ENCODE assay signal across 23 cellular contexts in genomic region chr1:178740491-178740890, GRCh38. TPM values are rescaled to one million over a fixed set of nuclear protein-coding genes. Genes with fewer than 3 reads are reported as not detected.
DNase-seq lines count a peak whose midpoint lies in the region; ATAC-seq, FAIRE-seq and TF ChIP-seq lines count a peak whose summit lies in the region.
"Had no signal": no experiment of that assay in that cellular context is flagged by ENCODE, and none has a peak within 500 bp of the region (broad histone marks: within the 10 kb centered on the region; RNA-seq: fewer than 3 reads in every experiment).

No MANE protein-coding gene starts in this region.

- no peak overlapping the region for H3K27ac Mint-ChIP-seq in activated CD4-positive, alpha-beta T cell treated with anti-CD3 and anti-CD28 coated beads for 36 hours
- peak overlapping the region; percentile 24 for H3K27ac Mint-ChIP-seq in T-helper 17 cell
- no peak overlapping the region for H3K27ac Mint-ChIP-seq in activated T-cell treated with anti-CD3 and anti-CD28 coated beads, Interleukin-2, amount 50 U/mL, for 24 hours
- H3K27ac Mint-ChIP-seq: CD8-positive, alpha-beta T cell had no signal

- POLR2A ChIA-PET in activated CD4-positive, alpha-beta T cell treated with anti-CD3 and anti-CD28 coated beads for 36 hours (lab: Charles Lee), result no interaction called here
- POLR2A ChIA-PET in RWPE1 (lab: Yijun Ruan, JAX; ENCODE audit: low non-redundant PET), result no interaction called here

- H3K9ac ChIP-seq in keratinocyte (ENCODE audit: control insufficient read depth, extremely low read depth, insufficient read depth, low read length), result no peak overlapping the region

- H3K27me3 Mint-ChIP-seq in activated CD4-positive, alpha-beta T cell treated with anti-CD3 and anti-CD28 coated beads for 36 hours, result no peaks in the 10 kb centered on the region
- no peaks in the 10 kb centered on the region for H3K27me3 Mint-ChIP-seq in T-helper 17 cell
- no peaks in the 10 kb centered on the region for H3K27me3 Mint-ChIP-seq in activated T-cell treated with anti-CD3 and anti-CD28 coated beads, Interleukin-2, amount 50 U/mL, for 24 hours
- H3K27me3 Mint-ChIP-seq: CD4-positive, CD25-positive, alpha-beta regulatory T cell had no signal

- H3K4me3 ChIP-seq in keratinocyte (ENCODE audit: control insufficient read depth in 2 of 3, extremely low read depth in 1 of 3, insufficient read depth in 2 of 3, low read depth in 1 of 3, low read length in 3 of 3), result no peak overlapping the region
- H3K4me3 ChIP-seq: A549 had no signal

- H3K4me3 Mint-ChIP-seq in activated CD4-positive, alpha-beta T cell treated with anti-CD3 and anti-CD28 coated beads for 36 hours, result no peak overlapping the region
- H3K4me3 Mint-ChIP-seq in T-helper 17 cell, result no peak overlapping the region
- H3K4me3 Mint-ChIP-seq in activated T-cell treated with anti-CD3 and anti-CD28 coated beads, Interleukin-2, amount 50 U/mL, for 24 hours, result no peak overlapping the region
- H3K4me3 Mint-ChIP-seq: CD4-positive, CD25-positive, alpha-beta regulatory T cell; CD8-positive, alpha-beta T cell had no signal

- intact Hi-C loops in activated CD4-positive, alpha-beta T cell treated with anti-CD3 and anti-CD28 coated beads for 36 hours (cut with DNase I, micrococcal nuclease), result no loop called here
- intact Hi-C loops in sciatic nerve (cut with DNase I), result no loop called here

- CTCF ChIA-PET in activated CD4-positive, alpha-beta T cell treated with anti-CD3 and anti-CD28 coated beads for 36 hours (lab: Charles Lee), result interaction anchor here (1.2 kb wide), 1 partner anchor 12 kb away, joined by 3 read pairs; no protein-coding TSS in a partner anchor
- CTCF ChIA-PET in RWPE1 (lab: Yijun Ruan, JAX), result no interaction called here

- dilution Hi-C loops in keratinocyte (cut with MboI; ENCODE audit: extremely low pct_ligation_motif_present, low sequenced_read_pairs), result no loop called here

- H2AFZ ChIP-seq in keratinocyte (ENCODE audit: control insufficient read depth, low read length), result no peak overlapping the region

- TF ChIP-seq CTCF in keratinocyte (optimal IDR thresholded peaks at IDR 0.05 in 1 of 3, IDR thresholded peaks at IDR 0.05 in 1 of 3, conservative IDR thresholded peaks at IDR 0.05 in 1 of 3; ENCODE audit: extremely low read depth in 1 of 3, insufficient read depth in 2 of 3, low read length in 3 of 3), result no peak
- TF ChIP-seq CTCF in RWPE1 (conservative IDR thresholded peaks at IDR 0.05; ENCODE audit: low read depth), result no peak

- DNase-seq in activated CD4-positive, alpha-beta T cell treated with anti-CD3 and anti-CD28 coated beads for 36 hours, result no peak
- DNase-seq in activated CD4-positive, alpha-beta T cell treated with anti-CD3 and anti-CD28 coated beads, Interleukin-2, amount 50 U/mL, for 1 hour, result no peak
- no peak for DNase-seq in T-helper 17 cell
- DNase-seq in keratinocyte (ENCODE audit: low read depth, low spot score), result no peak
- DNase-seq in activated T-cell treated with anti-CD3 and anti-CD28 coated beads, Interleukin-2, amount 50 U/mL, for 24 hours, result no peak
- DNase-seq in sciatic nerve (ENCODE audit: low spot score), result no peak
- DNase-seq in RWPE1 (ENCODE audit: low spot score), result no peak
- DNase-seq in stimulated activated CD4-positive, alpha-beta T cell treated with anti-CD3 and anti-CD28 coated beads, Interleukin-2, amount 100 ng/mL, for 24 hours, result no peak
- DNase-seq: ACHN; AML-193; C1 segment of cervical spinal cord; Caco-2; CD4-positive, CD25-positive, alpha-beta regulatory T cell; CD8-positive, alpha-beta T cell; DMS153; DND-41; GOT3; H7; HCEC 1CT had no signal

- H3K36me3 ChIP-seq in keratinocyte (ENCODE audit: control insufficient read depth in 2 of 2, extremely low read depth in 1 of 2, insufficient read depth in 2 of 2, low read length in 2 of 2), result peaks cover 0 to 4% of the 10 kb centered on the region in 2 experiments

- no peaks in the 10 kb centered on the region for H4K20me1 ChIP-seq in keratinocyte (ENCODE audit: control insufficient read depth, extremely low read depth, insufficient read depth, low read length)

- peak; percentile 61 for FAIRE-seq in keratinocyte (lab: Jason Lieb, UNC)
- FAIRE-seq: A549, G401.6, GM18507 had no signal

- H3K4me1 Mint-ChIP-seq in activated CD4-positive, alpha-beta T cell treated with anti-CD3 and anti-CD28 coated beads for 36 hours, result peaks cover 5% of the 10 kb centered on the region
- peaks cover 9% of the 10 kb centered on the region for H3K4me1 Mint-ChIP-seq in T-helper 17 cell
- no peaks in the 10 kb centered on the region for H3K4me1 Mint-ChIP-seq in activated T-cell treated with anti-CD3 and anti-CD28 coated beads, Interleukin-2, amount 50 U/mL, for 24 hours (ENCODE audit: low read depth)

- no peak overlapping the region for H3K27ac ChIP-seq in keratinocyte (ENCODE audit: control insufficient read depth, insufficient read depth, low read length)
- H3K27ac ChIP-seq in RWPE1, result no peak overlapping the region
- H3K27ac ChIP-seq: 22Rv1, A549 had no signal

- no peaks in the 10 kb centered on the region for H3K79me2 ChIP-seq in keratinocyte (ENCODE audit: control insufficient read depth, insufficient read depth, low read length)

- H3K4me1 ChIP-seq in keratinocyte (ENCODE audit: control insufficient read depth, extremely low read depth, insufficient read depth, low read length), result no peaks in the 10 kb centered on the region
- H3K4me1 ChIP-seq: A549, Caco-2 had no signal

- no peaks in the 10 kb centered on the region for H3K9me3 Mint-ChIP-seq in activated CD4-positive, alpha-beta T cell treated with anti-CD3 and anti-CD28 coated beads for 36 hours (ENCODE audit: low read depth)
- H3K9me3 Mint-ChIP-seq in activated T-cell treated with anti-CD3 and anti-CD28 coated beads, Interleukin-2, amount 50 U/mL, for 24 hours, result no peaks in the 10 kb centered on the region

- peaks cover 14% of the 10 kb centered on the region for H3K36me3 Mint-ChIP-seq in activated CD4-positive, alpha-beta T cell treated with anti-CD3 and anti-CD28 coated beads for 36 hours (ENCODE audit: low read depth)
- H3K36me3 Mint-ChIP-seq in T-helper 17 cell (ENCODE audit: low read depth), result peaks cover 6% of the 10 kb centered on the region
- peaks cover 22% of the 10 kb centered on the region for H3K36me3 Mint-ChIP-seq in activated T-cell treated with anti-CD3 and anti-CD28 coated beads, Interleukin-2, amount 50 U/mL, for 24 hours (ENCODE audit: low read depth)

- H3K9me1 ChIP-seq in keratinocyte (ENCODE audit: control insufficient read depth, extremely low read depth, insufficient read depth, low read length), result no peaks in the 10 kb centered on the region

- H3K9me3 ChIP-seq in T-helper 17 cell (ENCODE audit: control insufficient read depth, low read length, poor library complexity, severe bottlenecking), result no peaks in the 10 kb centered on the region
- H3K9me3 ChIP-seq in keratinocyte (ENCODE audit: control insufficient read depth, low read depth, low read length), result no peaks in the 10 kb centered on the region
- H3K9me3 ChIP-seq: A549, Caco-2 had no signal

- H3K27me3 ChIP-seq in keratinocyte (ENCODE audit: control insufficient read depth, extremely low read depth, insufficient read depth, low read length), result no peaks in the 10 kb centered on the region

- no peak overlapping the region for H3K4me2 ChIP-seq in keratinocyte (ENCODE audit: control insufficient read depth, extremely low read depth, insufficient read depth, low read depth, low read length)
- H3K4me2 ChIP-seq: A549 had no signal

- peak; percentile 26 for ATAC-seq in activated CD4-positive, alpha-beta T cell treated with anti-CD3 and anti-CD28 coated beads for 36 hours
- no peak for ATAC-seq in T-helper 17 cell
- no peak for ATAC-seq in sciatic nerve
- ATAC-seq: A549; CD8-positive, alpha-beta T cell had no signal

RNA-seq across cellular contexts. Expression of gene RALGPS2, which starts 15.4 kb away (rescaled TPM):
- 1 to 10 TPM; 4.8 to 5.5 TPM for total RNA-seq in activated CD4-positive, alpha-beta T cell treated with anti-CD3 and anti-CD28 coated beads for 36 hours
- total RNA-seq in T-helper 17 cell (10 to 100 TPM in 1 of 2 donors, 1 to 10 TPM in 1; 6.8 to 17.0 TPM), sciatic nerve (16.0 TPM)
- 9.1 to 14.8 TPM (median 10.7 TPM) in 3 replicates for polyA plus RNA-seq in keratinocyte
- polyA plus RNA-seq in keratinocyte (2011; ENCODE audit: low read depth), result 48.1 TPM
- 6.2 and 9.0 TPM in 2 replicates for polyA plus RNA-seq in keratinocyte (2011; cell fraction: cytosol; rRNA removed)
- polyA plus RNA-seq in keratinocyte (2011; cell fraction: nucleus; rRNA removed), result 8.4 and 9.1 TPM in 2 replicates
- 8.8 and 10.0 TPM in 2 replicates for polyA plus RNA-seq in keratinocyte (2012; ENCODE audit: low replicate concordance)
- polyA minus RNA-seq in keratinocyte, result 11.6 to 31.6 TPM (median 14.6 TPM) in 3 replicates
- polyA minus RNA-seq in keratinocyte (2011; cell fraction: cytosol; rRNA and poly(A)+ RNA removed), result 20.9 TPM
- 16.0 and 29.9 TPM in 2 replicates for polyA minus RNA-seq in keratinocyte (2011; cell fraction: nucleus; rRNA and poly(A)+ RNA removed)
